8 cellular contexts compared by ENCODE assay signal in the genomic region with DNA sequence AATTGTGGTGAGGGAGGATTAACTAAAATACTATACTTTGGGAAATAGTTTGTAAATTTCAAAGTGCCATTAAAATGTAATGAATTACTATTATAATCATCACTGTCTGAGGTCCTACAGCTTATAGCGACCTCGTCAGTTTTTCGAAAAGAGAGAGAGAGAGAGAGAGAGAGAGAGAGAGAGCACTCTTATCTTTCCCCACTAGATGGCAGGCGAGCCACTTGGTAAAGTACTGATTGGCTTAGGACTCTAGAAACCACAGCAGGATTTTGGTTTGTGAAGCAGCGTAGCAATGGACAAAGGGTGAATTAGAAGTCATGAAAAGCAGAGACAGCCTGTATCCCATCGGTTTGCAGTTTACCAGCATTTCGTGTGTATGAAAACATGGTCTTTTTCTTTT. TPM values are rescaled to one million over a fixed set of nuclear protein-coding genes. Genes with fewer than 3 reads are reported as not detected.
DNase-seq lines count a peak whose midpoint lies in the region; ATAC-seq and FAIRE-seq lines count a peak whose summit lies in the region.

No MANE protein-coding gene starts in this region.

- peak; percentile 44 for DNase-seq in EL
- peak; percentile 47 for DNase-seq in HCEC 1CT
- peak; percentile 66 for DNase-seq in NAMALWA (ENCODE audit: low spot score)
- DNase-seq in activated CD8-positive, alpha-beta T cell treated with anti-CD3 and anti-CD28 coated beads, Interleukin-2, amount 10 ng/mL, durations not matched to agents 7 days and 5 days, result peak; percentile 33
- peak in 36 of 42 donors; percentile 4 to 83 (median 54) for DNase-seq in head of caudate nucleus
- peak; percentile 18 for DNase-seq in renal cortical epithelial cell (ENCODE audit: low read depth)
- no peak for DNase-seq in NCI-H446 treated with DMSO at 0.1 percent for 48 hours (lab: John Stamatoyannopoulos, UW)

- peaks cover 10% of the 10 kb centered on the region for H3K27me3 Mint-ChIP-seq in activated CD8-positive, alpha-beta T cell treated with anti-CD3 and anti-CD28 coated beads, Interleukin-2, amount 10 ng/mL, durations not matched to agents 7 days and 5 days (ENCODE audit: low read depth)

- POLR2A ChIA-PET in activated CD8-positive, alpha-beta T cell treated with anti-CD3 and anti-CD28 coated beads, Interleukin-2, amount 10 ng/mL, durations not matched to agents 7 days and 5 days (lab: Charles Lee), result no interaction called here

- CTCF ChIA-PET in activated CD8-positive, alpha-beta T cell treated with anti-CD3 and anti-CD28 coated beads, Interleukin-2, amount 10 ng/mL, durations not matched to agents 7 days and 5 days (lab: Charles Lee), result interaction anchor here (0.8 to 1.7 kb wide), 4 partner anchors 20 to 516 kb away, joined by 3 to 5 read pairs (median 4); no protein-coding TSS in a partner anchor

- no peaks in the 10 kb centered on the region for H3K4me1 Mint-ChIP-seq in activated CD8-positive, alpha-beta T cell treated with anti-CD3 and anti-CD28 coated beads, Interleukin-2, amount 10 ng/mL, durations not matched to agents 7 days and 5 days (ENCODE audit: low read depth)

- peak; percentile 71 for FAIRE-seq in A204.1 (lab: Jason Lieb, UNC)

- H3K36me3 Mint-ChIP-seq in activated CD8-positive, alpha-beta T cell treated with anti-CD3 and anti-CD28 coated beads, Interleukin-2, amount 10 ng/mL, durations not matched to agents 7 days and 5 days (ENCODE audit: low read depth), result no peaks in the 10 kb centered on the region

- no peaks in the 10 kb centered on the region for H3K9me3 Mint-ChIP-seq in activated CD8-positive, alpha-beta T cell treated with anti-CD3 and anti-CD28 coated beads, Interleukin-2, amount 10 ng/mL, durations not matched to agents 7 days and 5 days (ENCODE audit: insufficient read depth)

- intact Hi-C loops in head of caudate nucleus (cut with DNase I), result no loop called here

- H3K27ac Mint-ChIP-seq in activated CD8-positive, alpha-beta T cell treated with anti-CD3 and anti-CD28 coated beads, Interleukin-2, amount 10 ng/mL, durations not matched to agents 7 days and 5 days, result no peak overlapping the region

- no peak for ATAC-seq in activated CD8-positive, alpha-beta T cell treated with anti-CD3 and anti-CD28 coated beads, Interleukin-2, amount 10 ng/mL, durations not matched to agents 7 days and 5 days

- H3K4me3 Mint-ChIP-seq in activated CD8-positive, alpha-beta T cell treated with anti-CD3 and anti-CD28 coated beads, Interleukin-2, amount 10 ng/mL, durations not matched to agents 7 days and 5 days, result no peak overlapping the region

RNA-seq across cellular contexts. Expression of gene LINC00632, which starts 52.5 kb away (rescaled TPM):
- under 1 TPM; 0.31 to 0.79 TPM for total RNA-seq in activated CD8-positive, alpha-beta T cell treated with anti-CD3 and anti-CD28 coated beads, Interleukin-2, amount 10 ng/mL, durations not matched to agents 7 days and 5 days
- total RNA-seq in renal cortical epithelial cell, result under 0.01 and 0.35 TPM in 2 replicates
